Comparison of ENCODE assay signal across 17 cellular contexts in genomic region chr2:159609933-159610523, GRCh38. TPM values are rescaled to one million over a fixed set of nuclear protein-coding genes. Genes with fewer than 3 reads are reported as not detected.
A peak's percentile ranks its signal among the peaks of the same experiment; 100 is the strongest.
DNase-seq lines count a peak whose midpoint lies in the region; ATAC-seq and TF ChIP-seq lines count a peak whose summit lies in the region.
"Had no signal": no experiment of that assay in that cellular context is flagged by ENCODE, and none has a peak within 500 bp of the region (broad histone marks: within the 10 kb centered on the region; RNA-seq: fewer than 3 reads in every experiment).

No MANE protein-coding gene starts in this region.

- CTCF ChIA-PET in WTC11 (lab: Charles Lee): interaction anchor here (0.6 to 1.6 kb wide), 2 partner anchors 52 to 1661 kb away, joined by 3 to 4 read pairs; no protein-coding TSS in a partner anchor

- DNase-seq in left ventricle myocardium inferior: no peak
- DNase-seq in Right ventricle myocardium inferior (ENCODE audit: missing footprints): no peak
- DNase-seq in WTC11 (ENCODE audit: low spot score): no peak
- DNase-seq in stimulated activated naive CD4-positive, alpha-beta T cell (lab: John Stamatoyannopoulos, UW): no peak
- DNase-seq in NCI-H1048 (lab: John Stamatoyannopoulos, UW): no peak
- DNase-seq: activated CD4-positive, alpha-beta memory T cell treated with anti-CD3 and anti-CD28 coated beads for 36 hours; NK-92 treated with Interleukin-12 subunit alpha and Interleukin-12 subunit beta, amount 100 ng/mL, for 24 hours; pancreas; testis had no signal

- H3K4me3 ChIP-seq in left ventricle myocardium inferior (peak overlapping the region; percentile 44), mucosa of rectum (ENCODE audit: low read length in 2 of 2) (peak overlapping the region in 1 of 2 donors; percentile 32)
- H3K4me3 ChIP-seq: ascending aorta, pancreas, SJSA1, testis had no signal

- H3K4me1 ChIP-seq in left ventricle myocardium inferior (peaks cover 83% of the 10 kb centered on the region), mucosa of rectum (ENCODE audit: control insufficient read depth in 2 of 2, insufficient read depth in 2 of 2, low read length in 2 of 2) (peaks cover 11 to 22% of the 10 kb centered on the region in 2 donors)
- H3K4me1 ChIP-seq: SJSA1 had no signal

- H3K9ac ChIP-seq in mucosa of rectum (ENCODE audit: low read depth in 1 of 2, low read length in 2 of 2): peak overlapping the region in 1 of 2 donors; percentile 3

- H3K4me3 Mint-ChIP-seq in WTC11: peak overlapping the region; percentile 0; the same call in 1 of the 2 replicates
- H3K4me3 Mint-ChIP-seq: activated CD4-positive, alpha-beta memory T cell treated with anti-CD3 and anti-CD28 coated beads for 36 hours; activated T-helper 17 cell treated with anti-CD3 and anti-CD28 coated beads, Interleukin-2, amount 50 U/mL, for 72 hours; B cell; memory B cell had no signal

- intact Hi-C loops in left ventricle myocardium inferior (cut with micrococcal nuclease) (no loop called here), Right ventricle myocardium inferior (cut with DNase I) (loop anchor here (5.0 to 10.0 kb wide), 2 partner anchors 187 to 325 kb away; partner anchors contain the start of genes CD302 and WDSUB1)

- H3K27ac ChIP-seq in left ventricle myocardium inferior (replicated peaks) (peak overlapping the region; percentile 98), mucosa of rectum (ENCODE audit: low read depth in 2 of 2, low read length in 2 of 2) (peak overlapping the region; percentile 45 to 54)
- H3K27ac ChIP-seq: ascending aorta, pancreas, SJSA1, testis had no signal

- no peaks in the 10 kb centered on the region for H3K27me3 ChIP-seq in left ventricle myocardium inferior (ENCODE audit: low read depth)
- no peaks in the 10 kb centered on the region for H3K27me3 ChIP-seq in mucosa of rectum (ENCODE audit: control insufficient read depth in 2 of 2, insufficient read depth in 2 of 2, low read length in 2 of 2)
- H3K27me3 ChIP-seq: ascending aorta, pancreas, SJSA1, testis had no signal

- H3K27ac Mint-ChIP-seq in WTC11: 0 out of 2 replicates have a peak overlapping the region, but pooled peaks have one; percentile 46
- H3K27ac Mint-ChIP-seq: activated CD4-positive, alpha-beta memory T cell treated with anti-CD3 and anti-CD28 coated beads for 36 hours; activated T-helper 17 cell treated with anti-CD3 and anti-CD28 coated beads, Interleukin-2, amount 50 U/mL, for 72 hours; B cell; memory B cell had no signal

- H3K9me3 ChIP-seq in left ventricle myocardium inferior (replicated peaks) (no peaks in the 10 kb centered on the region), mucosa of rectum (ENCODE audit: control insufficient read depth in 2 of 2, low read length in 2 of 2) (no peaks in the 10 kb centered on the region)
- H3K9me3 ChIP-seq: ascending aorta, SJSA1, testis had no signal

- no peaks in the 10 kb centered on the region for H3K36me3 ChIP-seq in left ventricle myocardium inferior
- H3K36me3 ChIP-seq in mucosa of rectum (ENCODE audit: control insufficient read depth in 2 of 2, insufficient read depth in 2 of 2, low read length in 2 of 2): no peaks in the 10 kb centered on the region
- H3K36me3 ChIP-seq: ascending aorta, pancreas, SJSA1 had no signal

- POLR2A ChIA-PET in WTC11 (lab: Charles Lee): interaction anchor here (0.7 kb wide), 1 partner anchor 134 kb away, joined by 4 read pairs; no protein-coding TSS in a partner anchor

- H3K36me3 Mint-ChIP-seq in WTC11: no peaks in the 10 kb centered on the region
- H3K36me3 Mint-ChIP-seq: activated CD4-positive, alpha-beta memory T cell treated with anti-CD3 and anti-CD28 coated beads for 36 hours; memory B cell had no signal

- no peak for ATAC-seq in Right ventricle myocardium inferior
- peak; percentile 16; the same call in 1 of the 2 replicates for ATAC-seq in WTC11
- no peak for ATAC-seq in HG03354 (IDR thresholded peaks at IDR 0.05; ENCODE audit: poor library complexity, severe bottlenecking, unreplicated experiment)
- ATAC-seq in HG02623 (IDR thresholded peaks at IDR 0.05; ENCODE audit: unreplicated experiment): no peak
- ATAC-seq: activated T-helper 17 cell treated with anti-CD3 and anti-CD28 coated beads, Interleukin-2, amount 50 U/mL, for 72 hours had no signal

- TF ChIP-seq CTCF in left ventricle myocardium inferior (IDR thresholded peaks at IDR 0.05; ENCODE audit: borderline replicate concordance): no peak
- no peak for TF ChIP-seq CTCF in WTC11 (IDR thresholded peaks at IDR 0.05)

- H3K4me1 Mint-ChIP-seq in WTC11: peaks cover 68% of the 10 kb centered on the region

- no peaks in the 10 kb centered on the region for H3K9me3 Mint-ChIP-seq in WTC11
- H3K9me3 Mint-ChIP-seq: activated CD4-positive, alpha-beta memory T cell treated with anti-CD3 and anti-CD28 coated beads for 36 hours; activated T-helper 17 cell treated with anti-CD3 and anti-CD28 coated beads, Interleukin-2, amount 50 U/mL, for 72 hours; memory B cell had no signal

- H3K27me3 Mint-ChIP-seq in WTC11 (ENCODE audit: low read depth): no peaks in the 10 kb centered on the region
- H3K27me3 Mint-ChIP-seq: activated T-helper 17 cell treated with anti-CD3 and anti-CD28 coated beads, Interleukin-2, amount 50 U/mL, for 72 hours had no signal

TF ChIP-seq in WTC11, 78 proteins besides CTCF, POLR2A, EP300 and RAD21:
- TF ChIP-seq, protein P1, sequence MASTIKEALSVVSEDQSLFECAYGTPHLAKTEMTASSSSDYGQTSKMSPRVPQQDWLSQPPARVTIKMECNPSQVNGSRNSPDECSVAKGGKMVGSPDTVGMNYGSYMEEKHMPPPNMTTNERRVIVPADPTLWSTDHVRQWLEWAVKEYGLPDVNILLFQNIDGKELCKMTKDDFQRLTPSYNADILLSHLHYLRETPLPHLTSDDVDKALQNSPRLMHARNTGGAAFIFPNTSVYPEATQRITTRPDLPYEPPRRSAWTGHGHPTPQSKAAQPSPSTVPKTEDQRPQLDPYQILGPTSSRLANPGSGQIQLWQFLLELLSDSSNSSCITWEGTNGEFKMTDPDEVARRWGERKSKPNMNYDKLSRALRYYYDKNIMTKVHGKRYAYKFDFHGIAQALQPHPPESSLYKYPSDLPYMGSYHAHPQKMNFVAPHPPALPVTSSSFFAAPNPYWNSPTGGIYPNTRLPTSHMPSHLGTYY (CRISPR knock-in tag; IDR thresholded peaks at IDR 0.05): no peak
- TF ChIP-seq ESRRA (CRISPR knock-in tag; IDR thresholded peaks at IDR 0.05; ENCODE audit: borderline replicate concordance): no peak
- no peak for TF ChIP-seq ZSCAN18 (CRISPR knock-in tag; IDR thresholded peaks at IDR 0.05)
- TF ChIP-seq NFATC4 (CRISPR knock-in tag; IDR thresholded peaks at IDR 0.05): no peak

RNA-seq across cellular contexts. Expression of gene BAZ2B, which starts 6.3 kb away (rescaled TPM):
- total RNA-seq in left ventricle myocardium inferior: 32.4 TPM
- 35.3 TPM for total RNA-seq in Right ventricle myocardium inferior
- total RNA-seq in WTC11 (2021): 31.1 to 33.7 TPM (median 33.0 TPM) in 3 replicates
